Comparison of ENCODE assay signal across 20 cellular contexts in the genomic region with DNA sequence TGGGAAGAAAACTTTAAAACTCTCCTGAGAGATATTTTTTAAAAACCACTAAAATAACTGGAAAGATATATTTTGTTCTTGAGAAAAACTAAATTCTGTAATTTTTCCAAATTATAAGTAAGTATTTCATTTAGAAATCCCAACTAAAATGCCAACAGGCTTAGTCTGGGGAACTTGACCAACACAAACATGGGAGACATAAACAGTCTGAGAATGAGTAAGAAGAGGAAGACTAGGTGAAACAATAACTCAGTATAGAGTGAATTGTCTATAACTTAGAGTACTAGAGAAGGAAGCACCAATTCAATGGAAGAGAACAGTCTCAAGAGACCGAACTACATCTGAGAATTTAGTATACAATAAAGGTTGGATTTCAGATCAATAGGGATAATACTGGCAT. TPM values are rescaled to one million over a fixed set of nuclear protein-coding genes. Genes with fewer than 3 reads are reported as not detected.
DNase-seq lines count a peak whose midpoint lies in the region; TF ChIP-seq lines count a peak whose summit lies in the region.
"Had no signal": no experiment of that assay in that cellular context is flagged by ENCODE, and none has a peak within 500 bp of the region (broad histone marks: within the 10 kb centered on the region; RNA-seq: fewer than 3 reads in every experiment).

No MANE protein-coding gene starts in this region.

- H3K27ac ChIP-seq in epithelial cell of prostate (peak overlapping the region; percentile 4), neuronal stem cell (replicated peaks; ENCODE audit: low read length) (no peak overlapping the region)
- H3K27ac ChIP-seq: gastrocnemius medialis, KMS-11, SK-N-MC had no signal

- H3K36me3 Mint-ChIP-seq in osteocyte (ENCODE audit: unreplicated experiment) = peaks cover 13% of the 10 kb centered on the region

- no peak overlapping the region for H3K9ac ChIP-seq in neuronal stem cell (ENCODE audit: low read depth, low read length, poor library complexity)
- H3K9ac ChIP-seq: KMS-11 had no signal

- H2AFZ ChIP-seq in neuronal stem cell (ENCODE audit: low read length) = no peak overlapping the region

- peaks cover 0 to 2% of the 10 kb centered on the region in 2 donors for H3K9me3 ChIP-seq in neuronal stem cell (replicated peaks in 1 of 2; ENCODE audit: control insufficient read depth in 2 of 2, insufficient read depth in 1 of 2, low read depth in 1 of 2, low read length in 2 of 2)
- H3K9me3 ChIP-seq: gastrocnemius medialis had no signal

- H4K91ac ChIP-seq in neuronal stem cell (ENCODE audit: low read depth, low read length, poor library complexity) = no peak overlapping the region

- TF ChIP-seq CTCF in osteocyte (IDR thresholded peaks at IDR 0.05) = no peak

- no peak overlapping the region for H2BK12ac ChIP-seq in neuronal stem cell (ENCODE audit: low read length)

- no peak overlapping the region for H3K14ac ChIP-seq in neuronal stem cell (ENCODE audit: low read length)

- H3K4me3 ChIP-seq in neuronal stem cell (ENCODE audit: low read length in 2 of 2) = no peak overlapping the region
- H3K4me3 ChIP-seq: gastrocnemius medialis, GM12878, SK-N-MC had no signal

- H3K4me1 Mint-ChIP-seq in osteocyte (ENCODE audit: unreplicated experiment) = peaks cover 43% of the 10 kb centered on the region

- no peak overlapping the region for H2BK15ac ChIP-seq in neuronal stem cell (ENCODE audit: low read length)

- H3K18ac ChIP-seq in neuronal stem cell (ENCODE audit: low read length) = no peak overlapping the region

- H3K4ac ChIP-seq in neuronal stem cell (ENCODE audit: low read length) = no peak overlapping the region

- H3K9me3 Mint-ChIP-seq in osteocyte (ENCODE audit: unreplicated experiment) = no peaks in the 10 kb centered on the region
- H3K9me3 Mint-ChIP-seq: dendritic cell treated with granulocyte-macrophage colony-stimulating factor and Interleukin-4, amounts not matched to agents 40 ng/mL and 50 ng/mL, for 4 days had no signal

- peaks cover 6 to 23% of the 10 kb centered on the region in 2 donors for H3K36me3 ChIP-seq in neuronal stem cell (replicated peaks in 1 of 2; ENCODE audit: control insufficient read depth in 2 of 2, insufficient read depth in 2 of 2, low read length in 2 of 2)

- no peak overlapping the region for H2AK5ac ChIP-seq in neuronal stem cell (ENCODE audit: low read depth, low read length)

- H4K8ac ChIP-seq in neuronal stem cell (ENCODE audit: low read depth, low read length) = no peak overlapping the region

- H3K4me2 ChIP-seq in neuronal stem cell (ENCODE audit: insufficient read depth, low read length, poor library complexity, severe bottlenecking) = no peak overlapping the region
- H3K4me2 ChIP-seq: KMS-11 had no signal

- WGBS in neuronal stem cell (ENCODE audit: extremely low coverage in 2 of 2, insufficient read length in 2 of 2, insufficient replicate concordance in 1 of 2), 2 donors = no CpG with 5 or more reads among the region's 1 CpG

- no peaks in the 10 kb centered on the region for H3K27me3 Mint-ChIP-seq in osteocyte (ENCODE audit: unreplicated experiment)
- H3K27me3 Mint-ChIP-seq: dendritic cell treated with granulocyte-macrophage colony-stimulating factor and Interleukin-4, amounts not matched to agents 40 ng/mL and 50 ng/mL, for 4 days had no signal

- H3K4me3 Mint-ChIP-seq in osteocyte (ENCODE audit: unreplicated experiment) = no peak overlapping the region
- H3K4me3 Mint-ChIP-seq: activated T-helper 1 cell treated with anti-CD3 and anti-CD28 coated beads, Interleukin-12 subunit alpha, Interleukin-12 subunit beta, Interleukin-2, Interleukin-4 antibody, amounts not matched to agents 30 ng/mL and 10 ng/mL and 1 ng/mL, durations not matched to agents 14 hours and 24 hours and 36 hours; CD14-positive monocyte; dendritic cell treated with granulocyte-macrophage colony-stimulating factor and Interleukin-4, amounts not matched to agents 40 ng/mL and 50 ng/mL, for 4 days had no signal

- no peak overlapping the region for H2BK5ac ChIP-seq in neuronal stem cell (ENCODE audit: low read length)

- H3K27me3 ChIP-seq in neuronal stem cell (ENCODE audit: control insufficient read depth in 3 of 3, insufficient read depth in 3 of 3, low read depth in 1 of 3, low read length in 3 of 3) = no peaks in the 10 kb centered on the region
- H3K27me3 ChIP-seq: gastrocnemius medialis had no signal

- no peaks in the 10 kb centered on the region for H3K79me1 ChIP-seq in neuronal stem cell (ENCODE audit: low read depth, low read length)

- peak overlapping the region; percentile 2 for H3K27ac Mint-ChIP-seq in osteocyte (ENCODE audit: unreplicated experiment)
- H3K27ac Mint-ChIP-seq: activated T-helper 1 cell treated with anti-CD3 and anti-CD28 coated beads, Interleukin-12 subunit alpha, Interleukin-12 subunit beta, Interleukin-2, Interleukin-4 antibody, amounts not matched to agents 30 ng/mL and 10 ng/mL and 1 ng/mL, durations not matched to agents 14 hours and 24 hours and 36 hours; dendritic cell treated with granulocyte-macrophage colony-stimulating factor and Interleukin-4, amounts not matched to agents 40 ng/mL and 50 ng/mL, for 4 days had no signal

- H3K4me1 ChIP-seq in neuronal stem cell (ENCODE audit: control insufficient read depth in 2 of 2, insufficient read depth in 1 of 2, low read depth in 1 of 2, low read length in 2 of 2) = no peaks in the 10 kb centered on the region
- H3K4me1 ChIP-seq: gastrocnemius medialis had no signal

- no peak overlapping the region for H2BK120ac ChIP-seq in neuronal stem cell (ENCODE audit: low read depth, low read length)

- peak; percentile 54 for DNase-seq in Daoy (ENCODE audit: low read depth)
- peak; percentile 28 for DNase-seq in RPMI7951 (ENCODE audit: low read depth)
- no peak for DNase-seq in epithelial cell of prostate (ENCODE audit: low read depth, low spot score)
- no peak for DNase-seq in osteocyte (ENCODE audit: extremely low spot score, unreplicated experiment)
- no peak for DNase-seq in nucleus accumbens (lab: John Stamatoyannopoulos, UW)
- no peak for DNase-seq in neuronal stem cell (ENCODE audit: low spot score)
- DNase-seq in D341Med (ENCODE audit: low spot score) = no peak
- no peak for DNase-seq in mucosa of gallbladder (ENCODE audit: low spot score)
- DNase-seq: activated CD4-positive, alpha-beta T cell treated with anti-CD3 and anti-CD28 coated beads, Interleukin-2, amount 50 U/mL, for 48 hours; amygdala; gastrocnemius medialis; NCI-H1694 treated with DMSO at 0.1 percent for 48 hours; NCI-H446 treated with DMSO at 0.1 percent for 48 hours; stimulated activated naive CD4-positive, alpha-beta T cell had no signal

- H3K23ac ChIP-seq in neuronal stem cell (ENCODE audit: low read depth, low read length, poor library complexity) = no peak overlapping the region

RNA-seq across cellular contexts. Expression of a gene that starts 2.9 kb away (rescaled TPM):
- total RNA-seq in Daoy (2014; rRNA removed; shearing (Covaris generic)) = 1.4 and 2.2 TPM in 2 replicates
- 6.0 and 6.4 TPM in 2 replicates for total RNA-seq in RPMI7951 (2014; rRNA removed; shearing (Covaris generic))
- total RNA-seq in osteocyte (7.8 and 8.0 TPM in 2 replicates), mucosa of gallbladder (12.1 TPM)
- 3.8 TPM for polyA plus RNA-seq in neuronal stem cell (2013, experiment 1 of 2)
- 4.4 TPM for polyA plus RNA-seq in neuronal stem cell (2013, experiment 2 of 2)

RNA-seq across cellular contexts. Expression of a gene that starts 10.1 kb away (rescaled TPM):
- not detected in 2 replicates for total RNA-seq in Daoy (2014; rRNA removed; shearing (Covaris generic))
- total RNA-seq in RPMI7951 (2014; rRNA removed; shearing (Covaris generic)) = 0.98 TPM in 1 of 2 replicates, not detected in the other
- not detected in 2 replicates for total RNA-seq in osteocyte
- polyA plus RNA-seq in neuronal stem cell (2013, experiment 1 of 2) = 0.20 TPM
- polyA plus RNA-seq in neuronal stem cell (2013, experiment 2 of 2) = 0.08 TPM
- total RNA-seq in mucosa of gallbladder = not detected
- total RNA-seq: gastrocnemius medialis had no signal

RNA-seq across cellular contexts. Expression of a gene that starts 16.8 kb away (rescaled TPM):
- total RNA-seq in Daoy (2014; rRNA removed; shearing (Covaris generic)) = 156 and 168 TPM in 2 replicates
- total RNA-seq in RPMI7951 (2014; rRNA removed; shearing (Covaris generic)) = 334 and 338 TPM in 2 replicates
- total RNA-seq in osteocyte = 41.5 and 42.5 TPM in 2 replicates
- 37.5 TPM for polyA plus RNA-seq in neuronal stem cell (2013, experiment 1 of 2)
- 41.1 TPM for polyA plus RNA-seq in neuronal stem cell (2013, experiment 2 of 2)
- total RNA-seq in mucosa of gallbladder = 50.0 TPM

RNA-seq across cellular contexts. Expression of a gene that starts 19.2 kb away (rescaled TPM):
- total RNA-seq in Daoy (2014; rRNA removed; shearing (Covaris generic)) = 8.5 TPM in 2 replicates
- total RNA-seq in RPMI7951 (2014; rRNA removed; shearing (Covaris generic)) = 43.4 and 52.4 TPM in 2 replicates
- total RNA-seq in osteocyte (33.2 and 37.4 TPM in 2 replicates), mucosa of gallbladder (38.5 TPM)
- polyA plus RNA-seq in neuronal stem cell (2013, experiment 1 of 2) = 3.4 TPM
- polyA plus RNA-seq in neuronal stem cell (2013, experiment 2 of 2) = 3.4 TPM

RNA-seq across cellular contexts. Expression of a gene that starts 35.4 kb away (rescaled TPM):
- total RNA-seq in Daoy (2014; rRNA removed; shearing (Covaris generic)) = 6.6 and 7.3 TPM in 2 replicates
- total RNA-seq in RPMI7951 (2014; rRNA removed; shearing (Covaris generic)) = 47.9 and 49.2 TPM in 2 replicates
- total RNA-seq in osteocyte (96.3 and 104 TPM in 2 replicates), mucosa of gallbladder (19.2 TPM)
- polyA plus RNA-seq in neuronal stem cell (2013, experiment 1 of 2) = 92.9 TPM
- 91.8 TPM for polyA plus RNA-seq in neuronal stem cell (2013, experiment 2 of 2)

Comparison
In these comparisons a context has a peak if more than half of its experiments do, and no peak if none do; other contexts are left out.
1. DNase-seq: peak in Daoy (single experiment) and RPMI7951 (single experiment); none in epithelial cell of prostate (single experiment), osteocyte (single experiment), nucleus accumbens (0 of 56), neuronal stem cell (single experiment), D341Med (single experiment) and mucosa of gallbladder (single experiment).